8 cellular contexts compared by ENCODE assay signal in the genomic region with DNA sequence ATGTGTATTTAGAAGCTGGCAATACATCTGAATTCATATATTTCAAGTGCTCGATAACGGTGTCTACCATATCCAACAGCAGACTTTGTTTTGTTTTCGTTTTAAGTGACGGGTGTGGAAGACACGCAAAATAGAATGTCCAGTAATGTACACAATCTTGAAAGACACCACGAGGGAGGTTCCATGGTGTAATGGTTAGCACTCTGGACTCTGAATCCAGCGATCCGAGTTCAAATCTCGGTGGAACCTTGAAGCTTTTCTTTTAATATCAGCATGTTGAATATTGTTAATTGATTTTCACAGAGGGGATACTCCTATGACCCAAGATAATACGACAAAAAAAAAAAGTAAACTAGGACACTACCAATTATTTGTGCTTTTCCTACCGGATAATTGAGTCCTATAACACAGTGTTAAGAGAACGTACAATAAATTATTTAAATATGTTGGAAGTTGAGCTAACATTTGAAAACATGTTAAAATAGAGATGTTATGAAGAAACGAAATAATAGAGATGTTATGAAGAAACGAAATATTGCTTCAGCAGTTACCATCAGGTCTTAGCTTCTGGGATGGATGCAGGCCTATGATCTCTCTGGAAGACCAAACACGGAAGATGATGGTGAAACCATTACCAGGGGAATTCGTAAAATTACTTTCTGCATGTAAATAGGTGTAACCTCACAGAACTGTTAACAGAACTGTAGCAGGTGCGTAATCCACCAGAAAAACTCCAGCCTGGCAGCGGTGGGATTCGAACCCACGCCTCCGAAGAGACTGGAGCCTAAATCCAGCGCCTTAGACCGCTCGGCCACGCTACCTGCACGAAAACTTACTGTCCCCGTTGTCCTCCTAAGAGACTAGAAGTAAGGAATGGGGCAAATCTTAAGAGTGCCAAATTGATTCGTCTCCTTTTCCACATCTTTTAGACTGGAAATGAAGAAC. TPM values are rescaled to one million over a fixed set of nuclear protein-coding genes. Genes with fewer than 3 reads are reported as not detected.
A peak's percentile ranks its signal among the peaks of the same experiment; 100 is the strongest.
DNase-seq lines count a peak whose midpoint lies in the region; ATAC-seq, FAIRE-seq and TF ChIP-seq lines count a peak whose summit lies in the region.

No MANE protein-coding gene starts in this region.

- H3K36me3 ChIP-seq in lower lobe of right lung = no peaks in the 10 kb centered on the region

- ATAC-seq in HG03432 (IDR thresholded peaks at IDR 0.05; ENCODE audit: unreplicated experiment) (peak; percentile 34), lower lobe of right lung (peak; percentile 73 to 76), HG03159 (IDR thresholded peaks at IDR 0.05; ENCODE audit: unreplicated experiment) (no peak)

- H3K36me3 Mint-ChIP-seq in activated CD4-positive, alpha-beta T cell treated with anti-CD3 and anti-CD28 coated beads, Interleukin-2, amount 10 ng/mL, durations not matched to agents 7 days and 5 days (ENCODE audit: low read depth) = no peaks in the 10 kb centered on the region

- peaks cover 62% of the 10 kb centered on the region for H3K4me1 Mint-ChIP-seq in activated CD4-positive, alpha-beta T cell treated with anti-CD3 and anti-CD28 coated beads, Interleukin-2, amount 10 ng/mL, durations not matched to agents 7 days and 5 days

- peaks cover 68% of the 10 kb centered on the region for H3K27me3 Mint-ChIP-seq in activated CD4-positive, alpha-beta T cell treated with anti-CD3 and anti-CD28 coated beads, Interleukin-2, amount 10 ng/mL, durations not matched to agents 7 days and 5 days

- CTCF ChIA-PET in activated CD4-positive, alpha-beta T cell treated with anti-CD3 and anti-CD28 coated beads, Interleukin-2, amount 10 ng/mL, durations not matched to agents 7 days and 5 days (lab: Charles Lee) = interaction anchor here (0.6 to 5.8 kb wide), 42 partner anchors 10 to 681 kb away, joined by 3 to 32 read pairs (median 5); a partner anchor contains a TSS

- peak overlapping the region; percentile 84 for H3K27ac Mint-ChIP-seq in activated CD4-positive, alpha-beta T cell treated with anti-CD3 and anti-CD28 coated beads, Interleukin-2, amount 10 ng/mL, durations not matched to agents 7 days and 5 days

- peak overlapping the region; percentile 74 for H3K4me3 ChIP-seq in lower lobe of right lung

- peak overlapping the region; percentile 75 for H3K27ac ChIP-seq in lower lobe of right lung

- no peaks in the 10 kb centered on the region for H3K9me3 Mint-ChIP-seq in activated CD4-positive, alpha-beta T cell treated with anti-CD3 and anti-CD28 coated beads, Interleukin-2, amount 10 ng/mL, durations not matched to agents 7 days and 5 days

- peak overlapping the region; percentile 82 for H3K4me3 Mint-ChIP-seq in activated CD4-positive, alpha-beta T cell treated with anti-CD3 and anti-CD28 coated beads, Interleukin-2, amount 10 ng/mL, durations not matched to agents 7 days and 5 days

- no peak for DNase-seq in GM12891 (ENCODE audit: insufficient read length, low spot score)
- peak; percentile 53 for DNase-seq in NCI-H524 treated with DMSO at 0.1 percent for 48 hours (lab: John Stamatoyannopoulos, UW)
- peak; percentile 86 for DNase-seq in activated CD4-positive, alpha-beta T cell treated with anti-CD3 and anti-CD28 coated beads, Interleukin-2, amount 10 ng/mL, durations not matched to agents 7 days and 5 days
- peak; percentile 92 to 93 for DNase-seq in dermis microvascular lymphatic vessel endothelial cell (ENCODE audit: low read depth in 2 of 2)
- peak; percentile 83 for DNase-seq in lower lobe of right lung
- DNase-seq in stimulated activated CD4-positive, alpha-beta T cell treated with anti-CD3 and anti-CD28 coated beads, Interleukin-4, amount 100 ng/mL, for 48 hours (ENCODE audit: low read depth in 2 of 2) = peak; percentile 86 to 96

- TF ChIP-seq CTCF in lower lobe of right lung (IDR thresholded peaks at IDR 0.05) = no peak

- intact Hi-C loops in lower lobe of right lung (cut with DNase I) = no loop called here

- no peaks in the 10 kb centered on the region for H3K9me3 ChIP-seq in lower lobe of right lung

- TF ChIP-seq POLR2A in GM12891 (IDR thresholded peaks at IDR 0.05; ENCODE audit: low read depth, low read length) = no peak

- H3K27me3 ChIP-seq in lower lobe of right lung (ENCODE audit: low read depth) = peaks cover 70% of the 10 kb centered on the region

- peak; percentile 91 for FAIRE-seq in GM12891 (lab: Jason Lieb, UNC)

- POLR2A ChIA-PET in activated CD4-positive, alpha-beta T cell treated with anti-CD3 and anti-CD28 coated beads, Interleukin-2, amount 10 ng/mL, durations not matched to agents 7 days and 5 days (lab: Charles Lee) = interaction anchor here (0.6 to 1.7 kb wide), 5 partner anchors 53 to 432 kb away, joined by 3 to 10 read pairs (median 5); a partner anchor contains a TSS

- peaks cover 70% of the 10 kb centered on the region for H3K4me1 ChIP-seq in lower lobe of right lung

TF ChIP-seq in GM12891, 5 proteins besides CTCF, POLR2A, EP300 and RAD21:
- TF ChIP-seq PAX5 (IDR thresholded peaks at IDR 0.05; ENCODE audit: insufficient read depth, low read length, severe bottlenecking) (no peak), POLR2AphosphoS5 (IDR thresholded peaks at IDR 0.05; ENCODE audit: low read depth, low read length) (no peak), TAF1 (IDR thresholded peaks at IDR 0.05; ENCODE audit: low read depth, low read length) (no peak), SPI1 (IDR thresholded peaks at IDR 0.05; ENCODE audit: low read depth, low read length) (no peak), POU2F2 (IDR thresholded peaks at IDR 0.05; ENCODE audit: low read depth, low read length) (no peak)

RNA-seq across cellular contexts. Expression of a gene that starts 1.5 kb away (rescaled TPM):
- polyA plus RNA-seq in GM12891 (2012; ENCODE audit: low read depth, missing spikeins) = not detected
- not detected for total RNA-seq in activated CD4-positive, alpha-beta T cell treated with anti-CD3 and anti-CD28 coated beads, Interleukin-2, amount 10 ng/mL, durations not matched to agents 7 days and 5 days
- not detected in 2 replicates for total RNA-seq in dermis microvascular lymphatic vessel endothelial cell
- total RNA-seq in lower lobe of right lung = not detected

RNA-seq across cellular contexts. Expression of a gene that starts 4.1 kb away (rescaled TPM):
- 0.39 TPM for polyA plus RNA-seq in GM12891 (2012; ENCODE audit: low read depth, missing spikeins)
- total RNA-seq in activated CD4-positive, alpha-beta T cell treated with anti-CD3 and anti-CD28 coated beads, Interleukin-2, amount 10 ng/mL, durations not matched to agents 7 days and 5 days = under 1 TPM; 0.15 to 0.20 TPM
- under 0.01 TPM in 1 of 2 replicates, not detected in the other for total RNA-seq in dermis microvascular lymphatic vessel endothelial cell
- total RNA-seq in lower lobe of right lung = 0.21 TPM

RNA-seq across cellular contexts. Expression of a gene that starts 32.3 kb away (rescaled TPM):
- 0.12 TPM for polyA plus RNA-seq in GM12891 (2012; ENCODE audit: low read depth, missing spikeins)
- total RNA-seq in activated CD4-positive, alpha-beta T cell treated with anti-CD3 and anti-CD28 coated beads, Interleukin-2, amount 10 ng/mL, durations not matched to agents 7 days and 5 days = under 1 TPM; 0.27 to 0.31 TPM
- not detected in 2 replicates for total RNA-seq in dermis microvascular lymphatic vessel endothelial cell
- total RNA-seq in lower lobe of right lung = not detected

RNA-seq across cellular contexts. Expression of a gene that starts 32.4 kb away (rescaled TPM):
- polyA plus RNA-seq in GM12891 (2012; ENCODE audit: low read depth, missing spikeins) = 17.1 TPM
- total RNA-seq in activated CD4-positive, alpha-beta T cell treated with anti-CD3 and anti-CD28 coated beads, Interleukin-2, amount 10 ng/mL, durations not matched to agents 7 days and 5 days = 10 to 100 TPM; 26.9 to 28.7 TPM
- total RNA-seq in dermis microvascular lymphatic vessel endothelial cell (5.0 and 16.7 TPM in 2 replicates), lower lobe of right lung (252 TPM)

RNA-seq across cellular contexts. Expression of a gene that starts 42.9 kb away (rescaled TPM):
- polyA plus RNA-seq in GM12891 (2012; ENCODE audit: low read depth, missing spikeins) = 40.0 TPM
- 10 to 100 TPM; 71.1 to 79.1 TPM for total RNA-seq in activated CD4-positive, alpha-beta T cell treated with anti-CD3 and anti-CD28 coated beads, Interleukin-2, amount 10 ng/mL, durations not matched to agents 7 days and 5 days
- total RNA-seq in dermis microvascular lymphatic vessel endothelial cell (3.1 and 4.9 TPM in 2 replicates), lower lobe of right lung (77.0 TPM)
